ENCODE assay signal across 8 cellular contexts in genomic region chr15:62389887-62390792, GRCh38. TPM values are rescaled to one million over a fixed set of nuclear protein-coding genes. Genes with fewer than 3 reads are reported as not detected.
A peak's percentile ranks its signal among the peaks of the same experiment; 100 is the strongest.
DNase-seq lines count a peak whose midpoint lies in the region; ATAC-seq, FAIRE-seq and TF ChIP-seq lines count a peak whose summit lies in the region.

TSS of gene TLN2 (plus strand) at chr15:62390550.

- no peaks in the 10 kb centered on the region for H3K9me3 Mint-ChIP-seq in central memory CD8-positive, alpha-beta T cell

- no peaks in the 10 kb centered on the region for H3K9me3 ChIP-seq in kidney (ENCODE audit: control insufficient read depth in 1 of 2, low read length in 2 of 2)

- H3K36me3 ChIP-seq in kidney (ENCODE audit: control insufficient read depth in 1 of 2, insufficient read depth in 2 of 2, low read length in 2 of 2) = no peaks in the 10 kb centered on the region

- DNase-seq in NCI-H82 (lab: John Stamatoyannopoulos, UW) (peak; percentile 85), NCI-H82 treated with DMSO at 0.1 percent for 48 hours (lab: John Stamatoyannopoulos, UW; ENCODE audit: unreplicated experiment) (no peak), NCI-H1694 (lab: John Stamatoyannopoulos, UW) (peak; percentile 17), kidney (peak; percentile 91)
- peak; percentile 13 to 42 (median 26) for DNase-seq in activated CD4-positive, CD25-positive, alpha-beta regulatory T cell (lab: John Stamatoyannopoulos, UW)
- peak; percentile 13 to 14 for DNase-seq in central memory CD8-positive, alpha-beta T cell (ENCODE audit: low spot score in 2 of 2)
- DNase-seq in stimulated activated CD4-positive, alpha-beta T cell treated with anti-CD3 and anti-CD28 coated beads, Interleukin-12 subunit alpha, Interleukin-12 subunit beta, amount 100 ng/mL, for 4 hours = peak; percentile 64

- peak within 1 kb of the TSS; percentile 92 for H3K4me3 Mint-ChIP-seq in central memory CD8-positive, alpha-beta T cell

- FAIRE-seq in kidney (lab: Jason Lieb, UNC) = no peak

- H3K27me3 Mint-ChIP-seq in central memory CD8-positive, alpha-beta T cell = peaks cover 26% of the 10 kb centered on the region

- ATAC-seq in HG02798 (IDR thresholded peaks at IDR 0.05; ENCODE audit: poor library complexity, unreplicated experiment) = peak; percentile 92
- peak; percentile 65 for ATAC-seq in central memory CD8-positive, alpha-beta T cell (replicated peaks; ENCODE audit: extremely low read depth, poor library complexity, severe bottlenecking)

- peak within 1 kb of the TSS; percentile 89 to 95 for H3K9ac ChIP-seq in kidney (ENCODE audit: low read length in 2 of 2)

- intact Hi-C loops in kidney (cut with DNase I) = no loop called here

- no peak for TF ChIP-seq CTCF in kidney (IDR thresholded peaks at IDR 0.05; ENCODE audit: borderline replicate concordance, extremely low read depth, insufficient read depth)

- peaks cover 7 to 10% of the 10 kb centered on the region in 2 donors for H3K4me1 ChIP-seq in kidney (ENCODE audit: control insufficient read depth in 1 of 2, insufficient read depth in 1 of 2, low read depth in 1 of 2, low read length in 2 of 2)

- H3K27ac ChIP-seq in kidney (ENCODE audit: low read depth in 2 of 2, low read length in 2 of 2) = peak within 1 kb of the TSS; percentile 29 to 81

- H3K4me1 Mint-ChIP-seq in central memory CD8-positive, alpha-beta T cell = peaks cover 20% of the 10 kb centered on the region

- H3K36me3 Mint-ChIP-seq in central memory CD8-positive, alpha-beta T cell (ENCODE audit: insufficient read depth) = peaks cover 7% of the 10 kb centered on the region

- peak within 1 kb of the TSS; percentile 91 to 94 for H3K4me3 ChIP-seq in kidney (ENCODE audit: low read length in 2 of 2)

- peak within 1 kb of the TSS; percentile 76 for H3K27ac Mint-ChIP-seq in central memory CD8-positive, alpha-beta T cell (ENCODE audit: low read depth)

RNA-seq across cellular contexts. Expression of gene TLN2, which starts in this region (rescaled TPM):
- 36.5 TPM for total RNA-seq in kidney
- polyA plus RNA-seq in kidney (ENCODE audit: insufficient read depth, low read depth, low replicate concordance) = 26.6 TPM
